27 cellular contexts compared by ENCODE assay signal in genomic region chr13:75214846-75215245, GRCh38.
DNase-seq lines count a peak whose midpoint lies in the region; ATAC-seq, FAIRE-seq and TF ChIP-seq lines count a peak whose summit lies in the region.
"Had no signal": no experiment of that assay in that cellular context is flagged by ENCODE, and none has a peak within 500 bp of the region (broad histone marks: within the 10 kb centered on the region; RNA-seq: fewer than 3 reads in every experiment).

No MANE protein-coding gene starts in this region.

- H3K79me2 ChIP-seq in neural cell (replicated peaks; ENCODE audit: insufficient read depth, low read length) = no peaks in the 10 kb centered on the region

- DNase-seq in MCF 10A (ENCODE audit: unreplicated experiment) (no peak), breast epithelium (ENCODE audit: low spot score in 2 of 2) (no peak), bronchial epithelial cell (ENCODE audit: low read depth) (peak; percentile 44), foreskin keratinocyte (peak in 1 of 2 donors; percentile 71), activated gamma-delta T cell (lab: John Stamatoyannopoulos, UW) (no peak), GM12891 (ENCODE audit: insufficient read length, low spot score) (no peak)
- DNase-seq: AML-193; CD4-positive, alpha-beta memory T cell; CD4-positive, CD25-positive, alpha-beta regulatory T cell; CD8-positive, alpha-beta memory T cell; COR-L47; DMS 273 treated with DMSO at 0.1 percent for 48 hours; DMS153; DMS53; DMS79; DND-41; EL; GDM1 had no signal

- peaks cover 4% of the 10 kb centered on the region for H3F3A ChIP-seq in neural cell (ENCODE audit: insufficient read depth, low read length, poor library complexity, severe bottlenecking)

- H2AFZ ChIP-seq in neural cell (ENCODE audit: low read depth, low read length) = no peak overlapping the region

- POLR2A ChIA-PET in MCF 10A (lab: Yijun Ruan, JAX) = interaction anchor here (0.6 kb wide), 1 partner anchor 1296 kb away, joined by 3 read pairs; no protein-coding TSS in a partner anchor

- H3K4me3 ChIP-seq in breast epithelium (no peak overlapping the region), bronchial epithelial cell (ENCODE audit: low read depth, low read length) (no peak overlapping the region), neural cell (ENCODE audit: low read length) (no peak overlapping the region)
- H3K4me3 ChIP-seq: A549; BLaER1 treated with 17β-estradiol and CSF1 and Interleukin-3, amounts not matched to agents 10 nM and 100 nM; GM12878 had no signal

- no peak overlapping the region for H3K4me3 Mint-ChIP-seq in MCF 10A (ENCODE audit: unreplicated experiment)
- H3K4me3 Mint-ChIP-seq: B cell; CD4-positive, alpha-beta memory T cell; CD4-positive, CD25-positive, alpha-beta regulatory T cell; CD8-positive, alpha-beta memory T cell had no signal

- no peak for TF ChIP-seq EP300 in neural cell (conservative IDR thresholded peaks at IDR 0.05; ENCODE audit: poor library complexity, severe bottlenecking)

- H3K27me3 ChIP-seq in breast epithelium = no peaks in the 10 kb centered on the region
- H3K27me3 ChIP-seq in bronchial epithelial cell (ENCODE audit: control insufficient read depth, insufficient read depth, low read length) = no peaks in the 10 kb centered on the region
- H3K27me3 ChIP-seq in foreskin keratinocyte = no peaks in the 10 kb centered on the region
- no peaks in the 10 kb centered on the region for H3K27me3 ChIP-seq in neural cell (ENCODE audit: insufficient read depth, low read depth, low read length)
- H3K27me3 ChIP-seq: BLaER1 treated with 17β-estradiol and CSF1 and Interleukin-3, amounts not matched to agents 10 nM and 100 nM had no signal

- peak overlapping the region; percentile 40 for H3K27ac Mint-ChIP-seq in MCF 10A (ENCODE audit: low read depth, unreplicated experiment)
- H3K27ac Mint-ChIP-seq: B cell; CD4-positive, alpha-beta memory T cell; CD4-positive, CD25-positive, alpha-beta regulatory T cell had no signal

- peaks cover 8% of the 10 kb centered on the region for H3K36me3 Mint-ChIP-seq in MCF 10A (ENCODE audit: insufficient read depth, unreplicated experiment)
- H3K36me3 Mint-ChIP-seq: CD4-positive, alpha-beta memory T cell; CD4-positive, CD25-positive, alpha-beta regulatory T cell; CD8-positive, alpha-beta memory T cell had no signal

- no peaks in the 10 kb centered on the region for H3K9me2 ChIP-seq in neural cell (ENCODE audit: insufficient read depth, low read length)

- H3K4me2 ChIP-seq in neural cell (ENCODE audit: low read length) = no peak overlapping the region
- H3K4me2 ChIP-seq: A549; BLaER1 treated with 17β-estradiol and CSF1 and Interleukin-3, amounts not matched to agents 10 nM and 100 nM had no signal

- CTCF ChIA-PET in MCF 10A (lab: Yijun Ruan, JAX) = interaction anchor here (0.6 to 6.1 kb wide), 5 partner anchors 12 to 927 kb away, joined by 3 to 61 read pairs (median 4); no protein-coding TSS in a partner anchor

- no peak overlapping the region for H3K27ac ChIP-seq in breast epithelium
- H3K27ac ChIP-seq in foreskin keratinocyte = no peak overlapping the region
- H3K27ac ChIP-seq in neural cell (ENCODE audit: low read length) = peak overlapping the region; percentile 56
- H3K27ac ChIP-seq: 22Rv1; BLaER1 treated with 17β-estradiol and CSF1 and Interleukin-3, amounts not matched to agents 10 nM and 100 nM; C4-2B had no signal

- TF ChIP-seq RAD21 in neural cell (conservative IDR thresholded peaks at IDR 0.05) = no peak

- no peaks in the 10 kb centered on the region for H4K20me1 ChIP-seq in neural cell (ENCODE audit: insufficient read depth)
- H4K20me1 ChIP-seq: BLaER1 treated with 17β-estradiol and CSF1 and Interleukin-3, amounts not matched to agents 10 nM and 100 nM had no signal

- intact Hi-C loops in MCF 10A (cut with micrococcal nuclease) (loop anchor here (5.0 kb wide), 1 partner anchor 42 kb away; no protein-coding TSS in a partner anchor), breast epithelium (cut with DNase I; ENCODE audit: low total_unique reads) (no loop called here)

- TF ChIP-seq POLR2A in breast epithelium (IDR thresholded peaks at IDR 0.05) (no peak), GM12891 (IDR thresholded peaks at IDR 0.05; ENCODE audit: low read depth, low read length) (no peak)

- H3K9ac ChIP-seq in neural cell (ENCODE audit: low read length) = no peak overlapping the region
- H3K9ac ChIP-seq: BLaER1 treated with 17β-estradiol and CSF1 and Interleukin-3, amounts not matched to agents 10 nM and 100 nM had no signal

- H3K9me3 Mint-ChIP-seq in MCF 10A (ENCODE audit: unreplicated experiment) = peaks cover 8% of the 10 kb centered on the region
- H3K9me3 Mint-ChIP-seq: CD4-positive, alpha-beta memory T cell had no signal

- peaks cover 14% of the 10 kb centered on the region for H3K4me1 Mint-ChIP-seq in MCF 10A (ENCODE audit: insufficient read depth, unreplicated experiment)

- ATAC-seq in foreskin keratinocyte (peak; percentile 56), HG02759 (IDR thresholded peaks at IDR 0.05; ENCODE audit: unreplicated experiment) (no peak)
- ATAC-seq: A549, GM12878 had no signal

- H3K4me1 ChIP-seq in breast epithelium = no peaks in the 10 kb centered on the region
- peaks cover 3% of the 10 kb centered on the region for H3K4me1 ChIP-seq in foreskin keratinocyte
- H3K4me1 ChIP-seq: A549 had no signal

- no peak for FAIRE-seq in bronchial epithelial cell (lab: Jason Lieb, UNC)
- no peak for FAIRE-seq in GM12891 (lab: Jason Lieb, UNC)
- FAIRE-seq: A549, GM12878, GM19239 had no signal

- TF ChIP-seq CTCF in MCF 10A (IDR thresholded peaks at IDR 0.05; ENCODE audit: unreplicated experiment) = no peak
- TF ChIP-seq CTCF in breast epithelium (IDR thresholded peaks at IDR 0.05) = no peak
- TF ChIP-seq CTCF in bronchial epithelial cell (IDR thresholded peaks at IDR 0.05; ENCODE audit: insufficient read depth, low read length, severe bottlenecking) = no peak
- no peak for TF ChIP-seq CTCF in foreskin keratinocyte (conservative IDR thresholded peaks at IDR 0.05)
- no peak for TF ChIP-seq CTCF in neural cell (IDR thresholded peaks at IDR 0.05; ENCODE audit: poor library complexity, severe bottlenecking)

- no TSS peak for BruUV-seq in MCF 10A (replicated peaks; lab: Mats Ljungman, UMichigan)

- H3K27me3 Mint-ChIP-seq in MCF 10A (ENCODE audit: insufficient read depth, unreplicated experiment) = no peaks in the 10 kb centered on the region

- H3K9me3 ChIP-seq in breast epithelium (no peaks in the 10 kb centered on the region), neural cell (ENCODE audit: low read length) (no peaks in the 10 kb centered on the region)
- H3K9me3 ChIP-seq: A549; BLaER1 treated with 17β-estradiol and CSF1 and Interleukin-3, amounts not matched to agents 10 nM and 100 nM had no signal

- no peaks in the 10 kb centered on the region for H3K36me3 ChIP-seq in breast epithelium
- H3K36me3 ChIP-seq in bronchial epithelial cell (ENCODE audit: control insufficient read depth, insufficient read depth, low read length) = no peaks in the 10 kb centered on the region
- H3K36me3 ChIP-seq in neural cell (ENCODE audit: insufficient read depth, low read length) = no peaks in the 10 kb centered on the region
- H3K36me3 ChIP-seq: BLaER1 treated with 17β-estradiol and CSF1 and Interleukin-3, amounts not matched to agents 10 nM and 100 nM had no signal

TF ChIP-seq in neural cell, 6 proteins besides CTCF, POLR2A, EP300 and RAD21:
- no peak for TF ChIP-seq TAF1 (IDR thresholded peaks at IDR 0.05; ENCODE audit: low read depth)

TF ChIP-seq in GM12891, 5 proteins besides CTCF, POLR2A, EP300 and RAD21:
- TF ChIP-seq TAF1 (IDR thresholded peaks at IDR 0.05; ENCODE audit: low read depth, low read length) (no peak), PAX5 (IDR thresholded peaks at IDR 0.05; ENCODE audit: insufficient read depth, low read length, severe bottlenecking) (no peak), SPI1 (IDR thresholded peaks at IDR 0.05; ENCODE audit: low read depth, low read length) (no peak), POLR2AphosphoS5 (IDR thresholded peaks at IDR 0.05; ENCODE audit: low read depth, low read length) (no peak), POU2F2 (IDR thresholded peaks at IDR 0.05; ENCODE audit: low read depth, low read length) (no peak)
TF ChIP-seq in GM12891: peak in this region for 0.
